Comparison of ENCODE assay signal across 18 cellular contexts in genomic region chr12:19981944-19982343, GRCh38.
DNase-seq lines count a peak whose midpoint lies in the region; TF ChIP-seq lines count a peak whose summit lies in the region.
"Had no signal": no experiment of that assay in that cellular context is flagged by ENCODE, and none has a peak within 500 bp of the region (broad histone marks: within the 10 kb centered on the region; RNA-seq: fewer than 3 reads in every experiment).

No MANE protein-coding gene starts in this region.

- TF ChIP-seq POLR2A in breast epithelium (IDR thresholded peaks at IDR 0.05): no peak

- H3K4me3 ChIP-seq in breast epithelium: no peak overlapping the region
- H3K4me3 ChIP-seq: BLaER1 had no signal

- intact Hi-C loops in breast epithelium (cut with DNase I; ENCODE audit: low total_unique reads): no loop called here

- no peak for TF ChIP-seq CTCF in breast epithelium (IDR thresholded peaks at IDR 0.05)

- no peaks in the 10 kb centered on the region for H3K9me3 ChIP-seq in breast epithelium
- H3K9me3 ChIP-seq: BE2C, BLaER1 had no signal

- no peaks in the 10 kb centered on the region for H3K36me3 ChIP-seq in breast epithelium
- H3K36me3 ChIP-seq: BE2C, BLaER1 had no signal

- no peak overlapping the region for H3K27ac ChIP-seq in breast epithelium
- H3K27ac ChIP-seq: 22Rv1, BLaER1 had no signal

- H3K27me3 ChIP-seq in breast epithelium: no peaks in the 10 kb centered on the region
- H3K27me3 ChIP-seq: BE2C, BLaER1 had no signal

- no peaks in the 10 kb centered on the region for H3K4me1 ChIP-seq in breast epithelium
- H3K4me1 ChIP-seq: BE2C, BLaER1 had no signal

- DNase-seq in NCI-H748 (lab: John Stamatoyannopoulos, UW; ENCODE audit: unreplicated experiment): peak; percentile 1
- DNase-seq in NCI-H748 treated with DMSO at 0.1 percent for 48 hours (lab: John Stamatoyannopoulos, UW): no peak
- peak; percentile 79 for DNase-seq in DMS53 treated with DMSO at 0.1 percent for 48 hours (lab: John Stamatoyannopoulos, UW; ENCODE audit: unreplicated experiment)
- peak; percentile 20 for DNase-seq in NCI-H69 (lab: John Stamatoyannopoulos, UW)
- no peak for DNase-seq in NCI-H2107 (lab: John Stamatoyannopoulos, UW)
- DNase-seq in DMS 273 (lab: John Stamatoyannopoulos, UW; ENCODE audit: unreplicated experiment): no peak
- DNase-seq in breast epithelium (ENCODE audit: low spot score in 2 of 2): no peak
- DNase-seq: ACHN; BE2C; C1 segment of cervical spinal cord; CD4-positive, alpha-beta memory T cell; CD4-positive, CD25-positive, alpha-beta regulatory T cell; CD8-positive, alpha-beta memory T cell; COR-L47; DMS79 treated with DMSO at 0.1 percent for 48 hours; GF-D8 had no signal

Comparison
In these comparisons a context has a peak if more than half of its experiments do, and no peak if none do; other contexts are left out.
1. DNase-seq: peak in NCI-H748 (single experiment), DMS53 treated with DMSO at 0.1 percent for 48 hours (single experiment) and NCI-H69 (single experiment); none in NCI-H748 treated with DMSO at 0.1 percent for 48 hours (single experiment), NCI-H2107 (single experiment), DMS 273 (single experiment) and breast epithelium (0 of 2).